ENCODE assay signal across 8 cellular contexts in genomic region chr17:75666959-75667790, GRCh38. TPM values are rescaled to one million over a fixed set of nuclear protein-coding genes. Genes with fewer than 3 reads are reported as not detected.
DNase-seq lines count a peak whose midpoint lies in the region; ATAC-seq, FAIRE-seq and TF ChIP-seq lines count a peak whose summit lies in the region.

TSS of gene RECQL5 (minus strand) at chr17:75667154. CDS start at chr17:75666557, 597 bp downstream.
TSS of gene SAP30BP (plus strand) at chr17:75667338. CDS start at chr17:75667373, 35 bp downstream.

- no peaks in the 10 kb centered on the region for H3K27me3 Mint-ChIP-seq in Calu3 (ENCODE audit: unreplicated experiment)

- peak within 1 kb of the TSS; percentile 80 for H3K27ac Mint-ChIP-seq in Calu3 (ENCODE audit: unreplicated experiment)

- peak within 1 kb of the TSS; percentile 99 for H3K4me3 ChIP-seq in OCI-LY3 (ENCODE audit: low read length)

- ATAC-seq in GM21515 (IDR thresholded peaks at IDR 0.05; ENCODE audit: unreplicated experiment), result peak; percentile 71

- peaks cover 19% of the 10 kb centered on the region for H3K36me3 Mint-ChIP-seq in Calu3 (ENCODE audit: insufficient read depth, unreplicated experiment)

- H3K4me3 Mint-ChIP-seq in Calu3 (ENCODE audit: low read depth, unreplicated experiment), result no peak within 1 kb of the TSS

- FAIRE-seq in endometrium (lab: Jason Lieb, UNC), result peak; percentile 96

- intact Hi-C loops in Calu3 (cut with micrococcal nuclease; ENCODE audit: unreplicated experiment), result no loop called here

- CTCF ChIA-PET in Calu3 (lab: Charles Lee), result interaction anchor here (1.0 to 1.3 kb wide), 3 partner anchors 10 to 66 kb away, joined by 3 to 12 read pairs (median 7); partner anchors contain the start of gene SMIM5

- no peak for TF ChIP-seq CTCF in Calu3 (IDR thresholded peaks at IDR 0.05; ENCODE audit: unreplicated experiment)
- no peak for TF ChIP-seq CTCF in OCI-LY3 (IDR thresholded peaks at IDR 0.05; ENCODE audit: low read depth, low read length)

- no peaks in the 10 kb centered on the region for H3K27me3 ChIP-seq in OCI-LY3 (ENCODE audit: low read depth, low read length)

- peaks cover 53% of the 10 kb centered on the region for H3K36me3 ChIP-seq in OCI-LY3 (replicated peaks; ENCODE audit: low read depth, low read length)

- peak within 1 kb of the TSS; percentile 100 for H3K27ac ChIP-seq in OCI-LY3 (ENCODE audit: low read length)

- no peaks in the 10 kb centered on the region for H3K9me3 Mint-ChIP-seq in Calu3 (ENCODE audit: low read depth, unreplicated experiment)

- peak within 1 kb of the TSS; percentile 95 for H3K4me2 ChIP-seq in OCI-LY3 (ENCODE audit: low read length)

- peaks cover 5% of the 10 kb centered on the region; the same call in 1 of the 2 replicates for H3K9me3 ChIP-seq in OCI-LY3 (ENCODE audit: insufficient read depth, low read length)

- peak within 1 kb of the TSS; percentile 83 for H3K9ac ChIP-seq in OCI-LY3 (ENCODE audit: low read length)

- peaks cover 49% of the 10 kb centered on the region for H3K4me1 ChIP-seq in OCI-LY3 (ENCODE audit: low read length)

- H2AFZ ChIP-seq in OCI-LY3 (ENCODE audit: low read depth, low read length), result no peak within 1 kb of the TSS

- no peaks in the 10 kb centered on the region for H4K20me1 ChIP-seq in OCI-LY3 (ENCODE audit: insufficient read depth, low read length)

- H3K4me1 Mint-ChIP-seq in Calu3 (ENCODE audit: low read depth, unreplicated experiment), result peaks cover 9% of the 10 kb centered on the region

- TSS peak; percentile 77 for BruUV-seq in Calu3 (replicated peaks; lab: Mats Ljungman, UMichigan)

- DNase-seq in Calu3, result peak; percentile 97
- peak; percentile 83 for DNase-seq in HuH-7.5 (ENCODE audit: low spot score)
- peak; percentile 98 for DNase-seq in activated CD8-positive, alpha-beta memory T cell treated with anti-CD3 and anti-CD28 coated beads, Interleukin-2, amount 50 U/mL, for 4 hours
- DNase-seq in mesenteric fat pad (ENCODE audit: low spot score), result peak; percentile 100
- DNase-seq in stimulated activated CD8-positive, alpha-beta memory T cell treated with anti-CD3 and anti-CD28 coated beads, Interleukin-15, amount 100 ng/mL, for 24 hours (ENCODE audit: low read depth), result peak; percentile 96

- peaks cover 80% of the 10 kb centered on the region for H3K79me2 ChIP-seq in OCI-LY3 (ENCODE audit: low read length)

RNA-seq across cellular contexts. Expression of gene RECQL5, which starts in this region (rescaled TPM):
- total RNA-seq in Calu3 (2022) (71.3 and 87.3 TPM in 2 replicates), mesenteric fat pad (12.7 TPM)

RNA-seq across cellular contexts. Expression of gene SAP30BP, which starts in this region (rescaled TPM):
- total RNA-seq in Calu3 (2022) (96.4 and 98.4 TPM in 2 replicates), mesenteric fat pad (86.0 TPM)

Comparison
In these comparisons a context has a peak if more than half of its experiments do, and no peak if none do; other contexts are left out.
1. Peak in every context shown above with its lines: DNase-seq, ATAC-seq, H3K4me3 ChIP-seq and H3K27ac ChIP-seq.